ENCODE assay signal across 8 cellular contexts in the genomic region with DNA sequence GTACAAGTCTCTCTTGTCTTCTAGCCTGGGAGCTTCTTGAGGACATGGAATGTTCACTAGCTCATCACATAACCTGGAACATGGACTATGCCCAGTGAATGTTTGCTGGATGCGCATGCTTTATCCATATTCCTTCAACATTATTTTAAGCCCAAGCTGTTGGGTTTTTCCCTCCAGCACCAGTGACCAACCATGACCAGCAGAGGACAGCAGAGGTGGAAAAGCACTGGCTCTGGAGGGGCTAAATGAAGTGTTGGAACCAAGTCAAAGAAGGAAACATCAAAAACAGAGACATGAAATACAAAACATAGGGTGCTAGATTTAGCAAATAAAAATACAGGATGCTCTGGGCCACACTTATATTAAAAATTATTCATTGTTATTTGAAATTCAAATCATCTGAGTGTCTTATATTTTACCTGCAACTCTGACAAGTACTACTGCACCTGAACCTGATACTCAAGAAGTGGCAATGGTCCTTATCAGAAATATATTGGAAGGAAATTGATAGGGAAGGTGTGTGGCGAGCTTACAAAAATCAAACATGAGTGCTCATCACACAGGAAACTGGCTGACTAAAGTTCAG. TPM values are rescaled to one million over a fixed set of nuclear protein-coding genes. Genes with fewer than 3 reads are reported as not detected.
DNase-seq lines count a peak whose midpoint lies in the region; ATAC-seq and TF ChIP-seq lines count a peak whose summit lies in the region.

No MANE protein-coding gene starts in this region.

- H3K4me3 ChIP-seq in CD4-positive, CD25-positive, alpha-beta regulatory T cell (ENCODE audit: low read depth, low read length) = no peak overlapping the region
- no peak overlapping the region for H3K4me3 ChIP-seq in psoas muscle
- no peak overlapping the region for H3K4me3 ChIP-seq in gastrocnemius medialis

- H3K9me3 ChIP-seq in CD4-positive, CD25-positive, alpha-beta regulatory T cell (ENCODE audit: control insufficient read depth in 2 of 2, low read length in 2 of 2) = no peaks in the 10 kb centered on the region
- no peaks in the 10 kb centered on the region for H3K9me3 ChIP-seq in psoas muscle
- no peaks in the 10 kb centered on the region for H3K9me3 ChIP-seq in gastrocnemius medialis

- peak; percentile 55 to 68 for ATAC-seq in CD4-positive, CD25-positive, alpha-beta regulatory T cell (ENCODE audit: low read depth in 2 of 2)
- no peak for ATAC-seq in psoas muscle
- ATAC-seq in gastrocnemius medialis = no peak

- H3K27me3 ChIP-seq in CD4-positive, CD25-positive, alpha-beta regulatory T cell (ENCODE audit: control insufficient read depth, insufficient read depth, low read length) = no peaks in the 10 kb centered on the region
- H3K27me3 ChIP-seq in psoas muscle (ENCODE audit: insufficient read depth in 3 of 3, low read length in 2 of 3) (no peaks in the 10 kb centered on the region), gastrocnemius medialis (no peaks in the 10 kb centered on the region)

- peaks cover 5% of the 10 kb centered on the region for H3K36me3 Mint-ChIP-seq in CD4-positive, CD25-positive, alpha-beta regulatory T cell

- peak; percentile 16 for TF ChIP-seq CTCF in psoas muscle (IDR thresholded peaks at IDR 0.05)
- TF ChIP-seq CTCF in gastrocnemius medialis (IDR thresholded peaks at IDR 0.05 in 4 of 5, conservative IDR thresholded peaks at IDR 0.05 in 1 of 5) = peak in 1 of 5 experiments; percentile 30

- 34 to 95% (median 57%) methylated on average over 2 of the region's 2 CpGs for WGBS in psoas muscle, 3 donors

- no peaks in the 10 kb centered on the region for H3K27me3 Mint-ChIP-seq in CD4-positive, CD25-positive, alpha-beta regulatory T cell

- intact Hi-C loops in psoas muscle (cut with DNase I) = loop anchor here in 1 of 2 donors (10.0 kb wide), 1 partner anchor 416 kb away; no protein-coding TSS in a partner anchor
- intact Hi-C loops in gastrocnemius medialis (cut with DNase I; ENCODE audit: low total_unique reads) = loop anchor here (10.0 kb wide), 1 partner anchor 416 kb away; no protein-coding TSS in a partner anchor

- H3K27ac Mint-ChIP-seq in CD4-positive, CD25-positive, alpha-beta regulatory T cell = peak overlapping the region in 1 of 3 donors; percentile 68

- peaks cover 0 to 6% (median 2%) of the 10 kb centered on the region in 7 donors for H3K9me3 Mint-ChIP-seq in CD4-positive, CD25-positive, alpha-beta regulatory T cell

- TF ChIP-seq POLR2A in gastrocnemius medialis (IDR thresholded peaks at IDR 0.05) = no peak

- H3K36me3 ChIP-seq in CD4-positive, CD25-positive, alpha-beta regulatory T cell (ENCODE audit: control insufficient read depth, insufficient read depth, low read length) = no peaks in the 10 kb centered on the region
- H3K36me3 ChIP-seq in psoas muscle (ENCODE audit: insufficient read depth in 1 of 2, low read depth in 1 of 2) (no peaks in the 10 kb centered on the region), gastrocnemius medialis (no peaks in the 10 kb centered on the region)

- H3K4me1 ChIP-seq in CD4-positive, CD25-positive, alpha-beta regulatory T cell (ENCODE audit: control insufficient read depth, insufficient read depth, low read length, poor library complexity, severe bottlenecking) = peaks cover 14% of the 10 kb centered on the region
- H3K4me1 ChIP-seq in psoas muscle = no peaks in the 10 kb centered on the region
- H3K4me1 ChIP-seq in gastrocnemius medialis = no peaks in the 10 kb centered on the region

- H3K4me3 Mint-ChIP-seq in CD4-positive, CD25-positive, alpha-beta regulatory T cell = peak overlapping the region in 2 of 4 donors; percentile 34 to 49

- peaks cover 18 to 57% (median 40%) of the 10 kb centered on the region in 4 donors for H3K4me1 Mint-ChIP-seq in CD4-positive, CD25-positive, alpha-beta regulatory T cell

- no peak overlapping the region for H3K27ac ChIP-seq in CD4-positive, CD25-positive, alpha-beta regulatory T cell (ENCODE audit: insufficient read depth, low read length, poor library complexity, severe bottlenecking)
- H3K27ac ChIP-seq in psoas muscle (no peak overlapping the region), gastrocnemius medialis (no peak overlapping the region)

- in situ Hi-C loops in gastrocnemius medialis (cut with MboI; ENCODE audit: low sequenced_read_pairs in 4 of 4) = no loop called here

- peak; percentile 20 to 62 (median 53) for DNase-seq in CD4-positive, CD25-positive, alpha-beta regulatory T cell
- DNase-seq in H4 (ENCODE audit: low spot score) (peak; percentile 13), T follicular helper cell (ENCODE audit: low read depth) (peak; percentile 31), dermis microvascular lymphatic vessel endothelial cell (ENCODE audit: low read depth in 2 of 2) (peak; percentile 24 to 50), psoas muscle (no peak), EL (no peak), retina (no peak), gastrocnemius medialis (no peak)

RNA-seq across cellular contexts. Expression of gene HELB, which starts 23.1 kb away (rescaled TPM):
- 85.5 TPM for total RNA-seq in CD4-positive, CD25-positive, alpha-beta regulatory T cell
- 10 to 100 TPM; 21.8 to 30.2 (median 24.5) TPM for polyA plus RNA-seq in CD4-positive, CD25-positive, alpha-beta regulatory T cell
- 0.76 and 1.9 TPM in 2 replicates for total RNA-seq in H4 (2014; rRNA removed; shearing (Covaris generic))
- total RNA-seq in dermis microvascular lymphatic vessel endothelial cell (0.77 and 1.0 TPM in 2 replicates), psoas muscle (1 to 10 TPM in 3 of 4 donors, under 1 TPM in 1; 0.60 to 1.9 (median 1.5) TPM), gastrocnemius medialis (1 to 10 TPM in 2 of 4 donors, under 1 TPM in 2; 0.49 to 1.2 (median 0.82) TPM)
- polyA plus RNA-seq in psoas muscle = under 1 TPM; 0.25 to 0.90 (median 0.55) TPM

Comparison
In these comparisons a context has a peak if more than half of its experiments do, and no peak if none do; other contexts are left out.
1. ATAC-seq: peak in CD4-positive, CD25-positive, alpha-beta regulatory T cell (2 of 2); none in psoas muscle (0 of 4) and gastrocnemius medialis (0 of 2).
2. DNase-seq: peak in CD4-positive, CD25-positive, alpha-beta regulatory T cell (3 of 3), H4 (single experiment), T follicular helper cell (single experiment) and dermis microvascular lymphatic vessel endothelial cell (2 of 2); none in psoas muscle (0 of 2), EL (single experiment), retina (single experiment) and gastrocnemius medialis (0 of 2).
3. RNA of gene HELB, which starts 23.1 kb away (total RNA-seq): 85.5 TPM in CD4-positive, CD25-positive, alpha-beta regulatory T cell (single experiment); 0.76 to 1.9 TPM in H4, 0.60 to 1.9 TPM in psoas muscle, 0.49 to 1.2 TPM in gastrocnemius medialis and 0.77 to 1.0 TPM in dermis microvascular lymphatic vessel endothelial cell; every median in the first group is over 10 times any median in the second.